Comparison of ENCODE assay signal across 15 cellular contexts in the genomic region with DNA sequence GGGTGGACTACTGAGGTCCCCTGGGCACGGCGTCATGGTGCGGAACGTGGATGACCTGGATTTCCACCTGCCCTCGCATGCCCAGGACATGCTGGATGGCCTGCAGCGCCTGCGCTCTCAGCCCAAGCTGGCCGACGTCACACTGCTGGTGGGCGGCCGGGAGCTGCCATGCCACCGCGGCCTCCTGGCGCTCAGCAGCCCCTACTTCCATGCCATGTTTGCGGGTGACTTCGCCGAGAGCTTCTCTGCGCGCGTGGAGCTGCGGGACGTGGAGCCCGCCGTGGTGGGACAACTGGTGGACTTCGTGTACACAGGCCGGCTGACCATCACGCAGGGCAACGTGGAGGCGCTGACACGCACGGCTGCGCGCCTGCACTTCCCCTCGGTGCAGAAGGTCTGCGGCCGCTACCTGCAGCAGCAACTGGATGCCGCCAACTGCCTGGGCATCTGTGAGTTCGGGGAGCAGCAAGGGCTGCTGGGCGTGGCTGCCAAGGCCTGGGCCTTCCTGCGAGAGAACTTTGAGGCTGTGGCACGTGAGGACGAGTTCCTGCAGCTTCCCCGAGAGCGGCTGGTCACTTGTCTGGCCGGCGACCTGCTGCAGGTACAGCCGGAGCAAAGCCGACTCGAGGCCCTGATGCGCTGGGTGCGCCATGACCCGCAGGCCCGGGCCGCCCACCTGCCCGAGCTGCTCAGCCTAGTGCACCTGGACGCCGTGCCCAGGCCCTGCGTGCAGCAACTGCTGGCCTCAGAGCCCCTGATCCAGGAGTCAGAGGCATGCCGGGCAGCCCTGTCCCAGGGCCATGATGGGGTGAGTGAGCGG. TPM values are rescaled to one million over a fixed set of nuclear protein-coding genes. Genes with fewer than 3 reads are reported as not detected.
"Had no signal": no experiment of that assay in that cellular context is flagged by ENCODE, and none has a peak within 500 bp of the region (broad histone marks: within the 10 kb centered on the region; RNA-seq: fewer than 3 reads in every experiment).

No MANE protein-coding gene starts in this region.

- ATAC-seq: activated T-cell treated with anti-CD3 and anti-CD28 coated beads, Interleukin-2, amount 50 U/mL, for 4 hours had no signal

- H3K27me3 ChIP-seq: upper lobe of right lung had no signal

- H3K36me3 ChIP-seq: left lung, upper lobe of right lung had no signal

- DNase-seq: activated CD4-positive, alpha-beta T cell treated with anti-CD3 and anti-CD28 coated beads for 1 hour; activated CD4-positive, alpha-beta T cell treated with anti-CD3 and anti-CD28 coated beads, Interleukin-2, amount 50 U/mL, for 48 hours; activated effector memory CD4-positive, alpha-beta T cell treated with anti-CD3 and anti-CD28 coated beads, Interleukin-2, amount 50 U/mL, for 16 hours; activated naive CD8-positive, alpha-beta T cell treated with anti-CD3 and anti-CD28 coated beads for 36 hours; activated T-cell treated with anti-CD3 and anti-CD28 coated beads, Interleukin-2, amount 50 U/mL, for 4 hours; anterior cingulate cortex; heart right ventricle; islet precursor cell; stimulated activated CD4-positive, alpha-beta T cell treated with anti-CD3 and anti-CD28 coated beads, Interleukin-4, amount 100 ng/mL, for 1 hour; stimulated activated CD8-positive, alpha-beta memory T cell treated with anti-CD3 and anti-CD28 coated beads, Interleukin-4, amount 100 ng/mL, for 48 hours; T-helper 2 cell had no signal

- H3K27ac ChIP-seq: left lung, upper lobe of right lung had no signal

- H3K4me3 ChIP-seq: left lung, upper lobe of right lung had no signal

- H3K9me3 ChIP-seq: heart right ventricle, left lung, upper lobe of right lung had no signal

RNA-seq across cellular contexts. Expression of a gene that starts 2.5 kb away (rescaled TPM):
- total RNA-seq: activated naive CD8-positive, alpha-beta T cell treated with anti-CD3 and anti-CD28 coated beads for 36 hours; activated T-cell treated with anti-CD3 and anti-CD28 coated beads, Interleukin-2, amount 50 U/mL, for 4 hours; temporal lobe had no signal

RNA-seq across cellular contexts. Expression of a gene that starts 17.8 kb away (rescaled TPM):
- total RNA-seq: upper lobe of right lung had no signal

RNA-seq across cellular contexts. Expression of a gene that starts 40.8 kb away (rescaled TPM):
- total RNA-seq: activated naive CD8-positive, alpha-beta T cell treated with anti-CD3 and anti-CD28 coated beads for 36 hours; osteocyte had no signal
